ENCODE assay signal across 8 cellular contexts in the genomic region with DNA sequence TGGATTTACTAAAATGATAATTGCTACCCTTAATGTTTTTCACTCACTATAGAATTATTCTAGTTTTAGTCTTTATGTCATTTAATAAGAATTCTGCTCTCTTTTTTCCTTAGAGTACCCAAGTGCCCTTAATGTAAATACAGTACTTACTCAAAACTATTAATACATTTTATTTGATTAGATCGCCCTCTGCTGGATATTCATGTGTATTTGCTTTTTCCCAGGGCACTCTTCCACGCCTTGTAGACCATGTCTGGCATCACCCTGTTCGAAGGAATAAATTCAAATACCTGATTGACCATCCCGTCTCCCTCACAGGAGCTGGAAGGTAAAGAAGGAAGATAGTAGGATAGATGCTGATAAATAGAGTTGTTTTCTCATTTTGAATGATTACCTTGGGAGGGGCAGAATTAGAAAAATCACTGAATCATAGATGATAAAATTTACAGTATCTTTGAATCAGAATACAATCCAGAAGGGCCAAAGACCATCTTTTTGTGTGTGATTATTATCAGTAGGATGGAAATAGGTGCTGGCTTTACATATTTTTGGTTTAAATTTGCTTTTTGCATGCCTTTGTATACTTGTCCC. TPM values are rescaled to one million over a fixed set of nuclear protein-coding genes. Genes with fewer than 3 reads are reported as not detected.
DNase-seq lines count a peak whose midpoint lies in the region; ATAC-seq and TF ChIP-seq lines count a peak whose summit lies in the region.

No MANE protein-coding gene starts in this region.

- no peak overlapping the region for H3K27ac ChIP-seq in psoas muscle

- peak in 5 of 6 experiments; percentile 1 to 80 (median 47) for DNase-seq in stimulated activated naive CD4-positive, alpha-beta T cell (lab: John Stamatoyannopoulos, UW)
- no peak for DNase-seq in stimulated activated naive CD4-positive, alpha-beta T cell treated with Interleukin-2 at 50 U/mL for 16 hours (lab: John Stamatoyannopoulos, UW)
- peak; percentile 51 for DNase-seq in HuH-7 (ENCODE audit: low spot score)
- peak; percentile 77 for DNase-seq in NCI-H774 (lab: John Stamatoyannopoulos, UW)
- peak; percentile 27 for DNase-seq in activated T-helper 1 cell treated with anti-CD3 and anti-CD28 coated beads, Interleukin-12 subunit alpha, Interleukin-12 subunit beta, Interleukin-2, Interleukin-4 antibody, amounts not matched to agents 30 ng/mL and 10 ng/mL and 1 ng/mL, durations not matched to agents 14 hours and 24 hours and 36 hours (ENCODE audit: low spot score)
- peak; percentile 51 for DNase-seq in glomerular endothelial cell (ENCODE audit: extremely low read depth, low read depth, low spot score)
- DNase-seq in psoas muscle, result no peak

- H3K27ac Mint-ChIP-seq in activated T-helper 1 cell treated with anti-CD3 and anti-CD28 coated beads, Interleukin-12 subunit alpha, Interleukin-12 subunit beta, Interleukin-2, Interleukin-4 antibody, amounts not matched to agents 30 ng/mL and 10 ng/mL and 1 ng/mL, durations not matched to agents 14 hours and 24 hours and 36 hours, result no peak overlapping the region

- intact Hi-C loops in activated T-helper 1 cell treated with anti-CD3 and anti-CD28 coated beads, Interleukin-12 subunit alpha, Interleukin-12 subunit beta, Interleukin-2, Interleukin-4 antibody, amounts not matched to agents 30 ng/mL and 10 ng/mL and 1 ng/mL, durations not matched to agents 14 hours and 24 hours and 36 hours (cut with micrococcal nuclease), result loop anchor here (1.0 to 10.0 kb wide), 11 partner anchors 119 to 828 kb away; a partner anchor contains a TSS
- intact Hi-C loops in psoas muscle (cut with DNase I), result loop anchor here (2.0 to 10.0 kb wide), 4 partner anchors 78 to 595 kb away; a partner anchor contains a TSS

- ATAC-seq in psoas muscle (peak; percentile 49 to 70 (median 62)), HG03457 (IDR thresholded peaks at IDR 0.05; ENCODE audit: unreplicated experiment) (no peak)

- no peak overlapping the region for H3K4me3 ChIP-seq in psoas muscle

- TF ChIP-seq CTCF in psoas muscle (IDR thresholded peaks at IDR 0.05), result peak; percentile 83

- no peaks in the 10 kb centered on the region for H3K27me3 ChIP-seq in psoas muscle (ENCODE audit: insufficient read depth in 3 of 3, low read length in 2 of 3)

- H3K4me1 Mint-ChIP-seq in activated T-helper 1 cell treated with anti-CD3 and anti-CD28 coated beads, Interleukin-12 subunit alpha, Interleukin-12 subunit beta, Interleukin-2, Interleukin-4 antibody, amounts not matched to agents 30 ng/mL and 10 ng/mL and 1 ng/mL, durations not matched to agents 14 hours and 24 hours and 36 hours (ENCODE audit: low read depth), result peaks cover 12% of the 10 kb centered on the region

- H3K36me3 ChIP-seq in psoas muscle (ENCODE audit: insufficient read depth in 1 of 2, low read depth in 1 of 2), result no peaks in the 10 kb centered on the region

- no peaks in the 10 kb centered on the region for H3K9me3 ChIP-seq in psoas muscle

- H3K4me1 ChIP-seq in psoas muscle, result no peaks in the 10 kb centered on the region

- H3K9me3 Mint-ChIP-seq in activated T-helper 1 cell treated with anti-CD3 and anti-CD28 coated beads, Interleukin-12 subunit alpha, Interleukin-12 subunit beta, Interleukin-2, Interleukin-4 antibody, amounts not matched to agents 30 ng/mL and 10 ng/mL and 1 ng/mL, durations not matched to agents 14 hours and 24 hours and 36 hours, result no peaks in the 10 kb centered on the region

- no peak overlapping the region for H3K4me3 Mint-ChIP-seq in activated T-helper 1 cell treated with anti-CD3 and anti-CD28 coated beads, Interleukin-12 subunit alpha, Interleukin-12 subunit beta, Interleukin-2, Interleukin-4 antibody, amounts not matched to agents 30 ng/mL and 10 ng/mL and 1 ng/mL, durations not matched to agents 14 hours and 24 hours and 36 hours

- H3K27me3 Mint-ChIP-seq in activated T-helper 1 cell treated with anti-CD3 and anti-CD28 coated beads, Interleukin-12 subunit alpha, Interleukin-12 subunit beta, Interleukin-2, Interleukin-4 antibody, amounts not matched to agents 30 ng/mL and 10 ng/mL and 1 ng/mL, durations not matched to agents 14 hours and 24 hours and 36 hours (ENCODE audit: insufficient read depth), result peaks cover 3% of the 10 kb centered on the region

- 1 to 7% (median 3%) methylated on average over 4 of the region's 4 CpGs for WGBS in psoas muscle, 3 donors

- H3K36me3 Mint-ChIP-seq in activated T-helper 1 cell treated with anti-CD3 and anti-CD28 coated beads, Interleukin-12 subunit alpha, Interleukin-12 subunit beta, Interleukin-2, Interleukin-4 antibody, amounts not matched to agents 30 ng/mL and 10 ng/mL and 1 ng/mL, durations not matched to agents 14 hours and 24 hours and 36 hours (ENCODE audit: low read depth), result no peaks in the 10 kb centered on the region

RNA-seq across cellular contexts. Expression of a gene that starts 4.1 kb away (rescaled TPM):
- not detected in 2 replicates for total RNA-seq in activated T-helper 1 cell treated with anti-CD3 and anti-CD28 coated beads, Interleukin-12 subunit alpha, Interleukin-12 subunit beta, Interleukin-2, Interleukin-4 antibody, amounts not matched to agents 30 ng/mL and 10 ng/mL and 1 ng/mL, durations not matched to agents 14 hours and 24 hours and 36 hours
- total RNA-seq in glomerular endothelial cell, result not detected in 2 replicates
- total RNA-seq in psoas muscle, result not detected
- under 1 TPM in 2 of 3 donors, not detected in 1; 0.09 to 0.18 TPM for polyA plus RNA-seq in psoas muscle

Comparison
In these comparisons a context has a peak if more than half of its experiments do, and no peak if none do; other contexts are left out.
1. DNase-seq: peak in stimulated activated naive CD4-positive, alpha-beta T cell (5 of 6), HuH-7 (single experiment), NCI-H774 (single experiment), activated T-helper 1 cell treated with anti-CD3 and anti-CD28 coated beads, Interleukin-12 subunit alpha, Interleukin-12 subunit beta, Interleukin-2, Interleukin-4 antibody, amounts not matched to agents 30 ng/mL and 10 ng/mL and 1 ng/mL, durations not matched to agents 14 hours and 24 hours and 36 hours (single experiment) and glomerular endothelial cell (single experiment); none in stimulated activated naive CD4-positive, alpha-beta T cell treated with Interleukin-2 at 50 U/mL for 16 hours (single experiment) and psoas muscle (0 of 2).